In the genomic region with DNA sequence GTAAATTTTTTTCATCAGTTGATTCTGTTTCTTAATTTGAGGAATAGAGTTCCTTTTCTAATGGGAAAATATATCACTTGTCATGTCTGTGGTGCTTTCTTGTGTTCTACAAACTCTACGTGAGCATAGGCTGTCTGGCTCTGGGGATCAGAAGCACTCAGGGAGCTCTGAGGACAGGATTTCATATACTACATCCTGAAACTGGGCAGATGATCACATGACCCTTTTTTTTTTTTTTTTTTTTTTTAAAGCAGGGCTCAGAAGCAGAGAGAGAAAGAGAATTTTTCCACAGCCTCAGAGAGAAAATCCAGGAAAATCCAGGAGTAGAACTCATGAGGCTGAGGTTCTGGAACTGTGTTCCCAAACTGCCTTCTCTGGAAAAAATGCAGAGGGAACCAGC, we compare ENCODE assay signal across 10 cellular contexts.
DNase-seq lines count a peak whose midpoint lies in the region; ATAC-seq and TF ChIP-seq lines count a peak whose summit lies in the region.
"Had no signal": no experiment of that assay in that cellular context is flagged by ENCODE, and none has a peak within 500 bp of the region (broad histone marks: within the 10 kb centered on the region; RNA-seq: fewer than 3 reads in every experiment).

No MANE protein-coding gene starts in this region.

- no peaks in the 10 kb centered on the region for H3K9me3 ChIP-seq in sigmoid colon

- H3K4me1 Mint-ChIP-seq in T-cell = peaks cover 76 to 92% (median 91%) of the 10 kb centered on the region in 3 donors
- H3K4me1 Mint-ChIP-seq in nephron progenitor cell = peaks cover 15% of the 10 kb centered on the region
- H3K4me1 Mint-ChIP-seq: neural crest cell had no signal

- no peaks in the 10 kb centered on the region for H3K4me1 ChIP-seq in sigmoid colon

- no peaks in the 10 kb centered on the region for H3K9me3 Mint-ChIP-seq in T-cell
- no peaks in the 10 kb centered on the region for H3K9me3 Mint-ChIP-seq in nephron progenitor cell
- H3K9me3 Mint-ChIP-seq: neural crest cell had no signal

- intact Hi-C loops in sigmoid colon (cut with DNase I) = no loop called here

- no peak overlapping the region for H3K4me3 ChIP-seq in sigmoid colon

- H3K4me3 Mint-ChIP-seq in T-cell = peak overlapping the region in 2 of 3 donors; percentile 8 to 12
- no peak overlapping the region for H3K4me3 Mint-ChIP-seq in nephron progenitor cell
- H3K4me3 Mint-ChIP-seq: neural crest cell had no signal

- no peaks in the 10 kb centered on the region for H3K36me3 ChIP-seq in sigmoid colon

- CTCF ChIA-PET in T-cell (lab: Charles Lee) = interaction anchor here (0.6 to 1.2 kb wide), 7 partner anchors 8 to 611 kb away, joined by 3 to 10 read pairs (median 4); no protein-coding TSS in a partner anchor

- TF ChIP-seq CTCF in sigmoid colon (IDR thresholded peaks at IDR 0.05) (no peak), nephron progenitor cell (IDR thresholded peaks at IDR 0.05) (no peak)

- ATAC-seq in GM21390 (IDR thresholded peaks at IDR 0.05; ENCODE audit: unreplicated experiment) (peak; percentile 49), T-cell (replicated peaks in 1 of 4) (peak in 2 of 4 experiments; percentile 20 to 24)

- WGBS in sigmoid colon, 2 donors = 42 to 65% methylated on average over 1 of the region's 1 CpG

- H3K36me3 Mint-ChIP-seq in T-cell = peaks cover 40% of the 10 kb centered on the region
- no peaks in the 10 kb centered on the region for H3K36me3 Mint-ChIP-seq in nephron progenitor cell (ENCODE audit: low read depth)

- DNase-seq in T-cell (no peak), epithelial cell of prostate (ENCODE audit: low read depth, low spot score) (no peak), sigmoid colon (no peak), UCSD-AML1 (lab: John Stamatoyannopoulos, UW; ENCODE audit: unreplicated experiment) (no peak), HuH-7 (ENCODE audit: low spot score) (no peak), nephron progenitor cell (no peak)
- no peak for DNase-seq in activated effector memory CD4-positive, alpha-beta T cell treated with anti-CD3 and anti-CD28 coated beads, Interleukin-2, amount 50 U/mL, for 16 hours
- DNase-seq: NCI-H226 had no signal

- H3K27me3 Mint-ChIP-seq in T-cell (no peaks in the 10 kb centered on the region), nephron progenitor cell (ENCODE audit: low read depth, poor library complexity) (peaks cover 9% of the 10 kb centered on the region)

- no peak for TF ChIP-seq EP300 in sigmoid colon (IDR thresholded peaks at IDR 0.05)

- no peak for TF ChIP-seq POLR2A in sigmoid colon (IDR thresholded peaks at IDR 0.05)

- no peaks in the 10 kb centered on the region for H3K27me3 ChIP-seq in sigmoid colon

- H3K27ac ChIP-seq in epithelial cell of prostate = peak overlapping the region; percentile 91
- H3K27ac ChIP-seq in sigmoid colon = peak overlapping the region; percentile 31 to 46 (median 33)

- POLR2A ChIA-PET in T-cell (lab: Charles Lee) = interaction anchor here (0.6 to 1.0 kb wide), 4 partner anchors 13 to 109 kb away, joined by 3 to 27 read pairs (median 6); no protein-coding TSS in a partner anchor

- H3K27ac Mint-ChIP-seq in T-cell = peak overlapping the region; percentile 67 to 83
- no peak overlapping the region for H3K27ac Mint-ChIP-seq in nephron progenitor cell
